8 cellular contexts compared by ENCODE assay signal in the genomic region with DNA sequence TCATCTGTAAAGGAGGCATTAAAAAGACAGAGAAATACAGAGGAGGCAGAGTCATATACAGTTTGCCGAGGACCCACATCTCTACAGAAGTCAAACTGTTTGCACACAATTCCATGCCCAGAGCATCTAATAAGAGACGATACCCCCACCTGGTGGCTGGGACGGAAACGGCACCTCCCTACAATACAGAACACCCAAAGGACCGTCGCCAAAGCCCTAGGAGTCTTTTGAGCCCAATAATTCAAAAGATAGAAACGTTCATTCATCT. TPM values are rescaled to one million over a fixed set of nuclear protein-coding genes. Genes with fewer than 3 reads are reported as not detected.
DNase-seq lines count a peak whose midpoint lies in the region; ATAC-seq and TF ChIP-seq lines count a peak whose summit lies in the region.

No MANE protein-coding gene starts in this region.

- ATAC-seq in HCT116 (peak; percentile 52), foreskin keratinocyte (peak; percentile 50)

- H3K79me2 ChIP-seq in HCT116 (ENCODE audit: insufficient read depth, low read length): peaks cover 23% of the 10 kb centered on the region
- peaks cover 22% of the 10 kb centered on the region for H3K79me2 ChIP-seq in MM.1S (ENCODE audit: low read length)

- peak in 2 of 3 experiments; percentile 86 to 98; a peak in 4 of 6 replicates for TF ChIP-seq CTCF in HCT116 (IDR thresholded peaks at IDR 0.05 in 2 of 3, conservative IDR thresholded peaks at IDR 0.05 in 1 of 3; ENCODE audit: borderline replicate concordance in 1 of 3, insufficient read depth in 1 of 3, low read depth in 2 of 3, low read length in 2 of 3)
- TF ChIP-seq CTCF in MM.1S (IDR thresholded peaks at IDR 0.05; ENCODE audit: low read length): peak; percentile 96
- peak; percentile 97 for TF ChIP-seq CTCF in foreskin keratinocyte (conservative IDR thresholded peaks at IDR 0.05)
- TF ChIP-seq CTCF in neutrophil (IDR thresholded peaks at IDR 0.05): peak; percentile 98
- peak; percentile 86 to 100 for TF ChIP-seq CTCF in suprapubic skin (IDR thresholded peaks at IDR 0.05)

- peak overlapping the region; percentile 97 for H3K9ac ChIP-seq in HCT116 (ENCODE audit: low read length)
- H3K9ac ChIP-seq in MM.1S (ENCODE audit: low read length): peak overlapping the region; percentile 99; the same call in 1 of the 2 replicates

- RAD21 ChIA-PET in HCT116 (lab: Charles Lee; ENCODE audit: low non-redundant PET in 1 of 2, low total read pairs in 2 of 2, uncharacterized antibody in 2 of 2, unreplicated experiment in 2 of 2): interaction anchor here (1.4 to 1.9 kb wide), 3 partner anchors 9 to 14 kb away, joined by 4 to 21 read pairs (median 14); no protein-coding TSS in a partner anchor

- BruUV-seq in HCT116 (replicated peaks; lab: Mats Ljungman, UMichigan): no TSS peak

- peak overlapping the region; percentile 100 for H3K27ac ChIP-seq in HCT116 (ENCODE audit: low read depth, low read length)
- peak overlapping the region; percentile 100; the same call in 1 of the 2 replicates for H3K27ac ChIP-seq in MM.1S (ENCODE audit: low read length)
- H3K27ac ChIP-seq in foreskin keratinocyte: peak overlapping the region; percentile 18
- peak overlapping the region; percentile 100 for H3K27ac ChIP-seq in neutrophil
- H3K27ac ChIP-seq in suprapubic skin: peak overlapping the region; percentile 100

- H3F3A ChIP-seq in MM.1S (ENCODE audit: insufficient read depth, low read length): peaks cover 49% of the 10 kb centered on the region

- WGBS in suprapubic skin: 0% methylated on average over 7 of the region's 7 CpGs

- no peak for TF ChIP-seq POLR2A in HCT116 (IDR thresholded peaks at IDR 0.05; ENCODE audit: borderline replicate concordance, extremely low read depth, insufficient read depth, insufficient read length)
- no peak for TF ChIP-seq POLR2A in suprapubic skin (IDR thresholded peaks at IDR 0.05)

- CTCF ChIA-PET in HCT116 (lab: Charles Lee): interaction anchor here (0.7 to 2.0 kb wide), 5 partner anchors 10 to 70 kb away, joined by 3 to 51 read pairs (median 5); a partner anchor contains a TSS

- H3K4me2 ChIP-seq in HCT116 (ENCODE audit: low read length) (peak overlapping the region; percentile 92), MM.1S (ENCODE audit: low read depth, low read length) (peak overlapping the region; percentile 47)

- H3K36me3 ChIP-seq in HCT116 (ENCODE audit: control insufficient read depth in 1 of 2, insufficient read depth in 2 of 2, low read length in 2 of 2) (peaks cover 2 to 12% of the 10 kb centered on the region in 2 experiments; a peak in 1 of 4 replicates), MM.1S (replicated peaks; ENCODE audit: insufficient read depth, low read length) (peaks cover 12% of the 10 kb centered on the region; the same call in 1 of the 2 replicates), neutrophil (peaks cover 22% of the 10 kb centered on the region), suprapubic skin (peaks cover 22% of the 10 kb centered on the region)

- H2AFZ ChIP-seq in HCT116 (ENCODE audit: low read depth, low read length, poor library complexity, severe bottlenecking): no peak overlapping the region
- H2AFZ ChIP-seq in MM.1S (ENCODE audit: low read length): no peak overlapping the region

- H3K27me3 ChIP-seq in HCT116 (ENCODE audit: insufficient read depth, low read length) (no peaks in the 10 kb centered on the region), MM.1S (replicated peaks; ENCODE audit: insufficient read depth, low read length) (no peaks in the 10 kb centered on the region), foreskin keratinocyte (no peaks in the 10 kb centered on the region), neutrophil (peaks cover 31% of the 10 kb centered on the region), suprapubic skin (no peaks in the 10 kb centered on the region)

- intact Hi-C loops in HCT116 (cut with micrococcal nuclease): loop anchor here (1.0 to 5.0 kb wide), 7 partner anchors 9 to 289 kb away; a partner anchor contains a TSS

- POLR2A ChIA-PET in HCT116 (lab: Charles Lee): interaction anchor here (1.1 to 2.3 kb wide), 4 partner anchors 10 to 24 kb away, joined by 7 to 35 read pairs (median 10); a partner anchor contains a TSS

- TF ChIP-seq EP300 in suprapubic skin (IDR thresholded peaks at IDR 0.05): no peak

- no peaks in the 10 kb centered on the region for H3K9me2 ChIP-seq in HCT116 (ENCODE audit: insufficient read depth)
- no peaks in the 10 kb centered on the region for H3K9me2 ChIP-seq in MM.1S (replicated peaks; ENCODE audit: insufficient read depth, low read length)

- H3K4me3 ChIP-seq in HCT116 (replicated peaks in 1 of 2; ENCODE audit: low read depth in 1 of 2, low read length in 2 of 2) (peak overlapping the region; percentile 8 to 90; a peak in 2 of 4 replicates), MM.1S (ENCODE audit: low read length) (peak overlapping the region; percentile 17), neutrophil (ENCODE audit: low read depth in 1 of 2, low read length in 1 of 2) (peak overlapping the region; percentile 98 to 100), suprapubic skin (peak overlapping the region; percentile 93)

- TF ChIP-seq RAD21 in HCT116 (IDR thresholded peaks at IDR 0.05; ENCODE audit: low read depth): no peak

- H4K20me1 ChIP-seq in HCT116 (ENCODE audit: insufficient read depth) (peaks cover 5% of the 10 kb centered on the region; the same call in 1 of the 2 replicates), MM.1S (ENCODE audit: insufficient read depth, low read length) (peaks cover 20% of the 10 kb centered on the region; the same call in 1 of the 2 replicates)

- H3K9me3 ChIP-seq in HCT116 (ENCODE audit: control insufficient read depth in 1 of 2, insufficient read depth in 1 of 2, low read depth in 1 of 2, low read length in 2 of 2): no peaks in the 10 kb centered on the region
- H3K9me3 ChIP-seq in MM.1S (replicated peaks; ENCODE audit: insufficient read depth, low read length): no peaks in the 10 kb centered on the region
- no peaks in the 10 kb centered on the region for H3K9me3 ChIP-seq in neutrophil
- no peaks in the 10 kb centered on the region for H3K9me3 ChIP-seq in suprapubic skin

- peak; percentile 94 for DNase-seq in ELR (ENCODE audit: low read depth)
- peak; percentile 84 for DNase-seq in HCT116 (ENCODE audit: low read depth, low spot score)
- peak; percentile 91 for DNase-seq in MM.1S
- DNase-seq in SIG-M5 (lab: John Stamatoyannopoulos, UW): peak; percentile 22
- DNase-seq in activated gamma-delta T cell treated with anti-CD3 and anti-CD28 coated beads, Interleukin-2, amount 50 U/mL, for 16 hours (ENCODE audit: low read depth): peak; percentile 85
- DNase-seq in foreskin keratinocyte: peak; percentile 74 to 88
- DNase-seq in suprapubic skin (ENCODE audit: low spot score in 2 of 2): peak; percentile 96 to 97

- H3K4me1 ChIP-seq in HCT116 (ENCODE audit: control insufficient read depth in 1 of 2, insufficient read depth in 2 of 2, low read length in 2 of 2) (peaks cover 33 to 65% of the 10 kb centered on the region in 2 experiments), MM.1S (ENCODE audit: low read length) (peaks cover 15% of the 10 kb centered on the region), foreskin keratinocyte (peaks cover 3% of the 10 kb centered on the region), neutrophil (ENCODE audit: control insufficient read depth in 1 of 2, insufficient read depth in 1 of 2, low read depth in 1 of 2, low read length in 1 of 2) (peaks cover 34 to 40% of the 10 kb centered on the region in 2 experiments), suprapubic skin (peaks cover 45% of the 10 kb centered on the region)

TF ChIP-seq in HCT116, 20 proteins besides CTCF, POLR2A, EP300 and RAD21:
- TF ChIP-seq, protein P1, sequence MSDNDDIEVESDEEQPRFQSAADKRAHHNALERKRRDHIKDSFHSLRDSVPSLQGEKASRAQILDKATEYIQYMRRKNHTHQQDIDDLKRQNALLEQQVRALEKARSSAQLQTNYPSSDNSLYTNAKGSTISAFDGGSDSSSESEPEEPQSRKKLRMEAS (IDR thresholded peaks at IDR 0.05): no peak
- no peak for TF ChIP-seq EZH2 (IDR thresholded peaks at IDR 0.05)
- TF ChIP-seq ZNF274 (IDR thresholded peaks at IDR 0.05; ENCODE audit: low read depth, low read length): no peak

RNA-seq across cellular contexts. Expression of a gene that starts 0.7 kb away (rescaled TPM):
- total RNA-seq in HCT116 (2021; ENCODE audit: unreplicated experiment) (29.0 TPM), foreskin keratinocyte (19.9 and 26.4 TPM in 2 replicates), suprapubic skin (10 to 100 TPM in 1 of 4 donors, 1 to 10 TPM in 3; 6.4 to 29.9 (median 7.7) TPM)
- polyA plus RNA-seq in HCT116 (2012): 10.6 and 14.6 TPM in 2 replicates
- polyA plus RNA-seq in foreskin keratinocyte: 8.4 and 14.0 TPM in 2 replicates

RNA-seq across cellular contexts. Expression of a gene that starts 5.1 kb away (rescaled TPM):
- total RNA-seq in HCT116 (2021; ENCODE audit: unreplicated experiment) (131 TPM), foreskin keratinocyte (35.0 and 38.1 TPM in 2 replicates), suprapubic skin (100 to 1,000 TPM; 426 to 850 (median 540) TPM)
- polyA plus RNA-seq in HCT116 (2012): 236 and 274 TPM in 2 replicates
- 44.5 and 56.1 TPM in 2 replicates for polyA plus RNA-seq in foreskin keratinocyte

RNA-seq across cellular contexts. Expression of a gene that starts 20.6 kb away (rescaled TPM):
- total RNA-seq in HCT116 (2021; ENCODE audit: unreplicated experiment) (32.0 TPM), foreskin keratinocyte (15.2 and 16.9 TPM in 2 replicates), suprapubic skin (10 to 100 TPM; 36.3 to 57.8 (median 48.0) TPM)
- 21.9 and 22.6 TPM in 2 replicates for polyA plus RNA-seq in HCT116 (2012)
- polyA plus RNA-seq in foreskin keratinocyte: 17.6 and 18.7 TPM in 2 replicates

RNA-seq across cellular contexts. Expression of a gene that starts 20.9 kb away (rescaled TPM):
- 53.5 TPM for total RNA-seq in HCT116 (2021; ENCODE audit: unreplicated experiment)
- 77.0 and 91.6 TPM in 2 replicates for polyA plus RNA-seq in HCT116 (2012)
- total RNA-seq in foreskin keratinocyte: 41.2 and 54.8 TPM in 2 replicates
- polyA plus RNA-seq in foreskin keratinocyte: 47.2 and 55.4 TPM in 2 replicates
- total RNA-seq in suprapubic skin: 10 to 100 TPM; 24.8 to 42.4 (median 35.4) TPM

RNA-seq across cellular contexts. Expression of a gene that starts 24.0 kb away (rescaled TPM):
- total RNA-seq in HCT116 (2021; ENCODE audit: unreplicated experiment): 3,365 TPM
- polyA plus RNA-seq in HCT116 (2012): 6,021 and 7,325 TPM in 2 replicates
- total RNA-seq in foreskin keratinocyte: 178 and 323 TPM in 2 replicates
- polyA plus RNA-seq in foreskin keratinocyte: 2,748 and 2,922 TPM in 2 replicates
- total RNA-seq in suprapubic skin: 1,000 to 10,000 TPM; 1,096 to 2,035 (median 1,787) TPM

Comparison
In these comparisons a context has a peak if more than half of its experiments do, and no peak if none do; other contexts are left out.
1. Peak in every context shown above with its lines: DNase-seq, ATAC-seq, H3K4me3 ChIP-seq and H3K27ac ChIP-seq.
2. DNase-seq: peak in every context shown above with its lines; median percentile 96 in suprapubic skin; 94 in ELR; 91 in MM.1S; 85 in activated gamma-delta T cell treated with anti-CD3 and anti-CD28 coated beads, Interleukin-2, amount 50 U/mL, for 16 hours; 84 in HCT116; 81 in foreskin keratinocyte; 22 in SIG-M5.
3. H3K27ac ChIP-seq: peak in every context shown above with its lines; median percentile 100 in HCT116; 100 in MM.1S; 100 in neutrophil; 100 in suprapubic skin; 18 in foreskin keratinocyte.
4. H3K4me3 ChIP-seq: peak in every context shown above with its lines; median percentile 99 in neutrophil; 93 in suprapubic skin; 49 in HCT116; 17 in MM.1S.